Comparison of ENCODE assay signal across 8 cellular contexts in the genomic region with DNA sequence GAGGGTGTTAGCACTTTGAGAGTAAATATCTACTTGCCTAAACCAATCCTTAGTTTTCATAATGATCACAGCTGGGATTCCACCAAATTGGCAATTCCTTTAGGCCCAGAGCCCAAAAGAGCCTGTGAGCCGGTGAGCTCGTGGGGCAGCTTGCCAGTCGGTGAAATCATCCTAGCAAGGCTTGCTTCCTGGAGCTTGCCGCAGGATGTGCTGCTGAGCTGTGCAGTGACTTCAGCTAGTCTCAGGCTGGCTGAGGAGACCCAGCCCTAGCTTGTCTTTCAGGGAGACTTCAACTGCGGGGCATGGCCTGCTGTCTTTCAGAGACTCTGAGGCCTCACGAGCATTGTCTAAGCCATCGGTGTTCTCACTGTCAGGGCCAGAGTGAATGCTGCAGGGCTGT.
DNase-seq lines count a peak whose midpoint lies in the region; ATAC-seq and TF ChIP-seq lines count a peak whose summit lies in the region.

No MANE protein-coding gene starts in this region.

- H3K9me3 Mint-ChIP-seq in stimulated activated effector memory CD8-positive, alpha-beta T cell treated with anti-CD3 and anti-CD28 coated beads, Interleukin-12 subunit alpha, Interleukin-12 subunit beta, amount 100 ng/mL, for 72 hours, result peaks cover 2% of the 10 kb centered on the region

- no peak overlapping the region for H3K27ac Mint-ChIP-seq in stimulated activated effector memory CD8-positive, alpha-beta T cell treated with anti-CD3 and anti-CD28 coated beads, Interleukin-12 subunit alpha, Interleukin-12 subunit beta, amount 100 ng/mL, for 72 hours

- TF ChIP-seq POLR2A in body of pancreas (IDR thresholded peaks at IDR 0.05), result no peak

- no peak for TF ChIP-seq CTCF in HFF-Myc (IDR thresholded peaks at IDR 0.05; ENCODE audit: low read depth, low read length, missing control alignments)
- no peak for TF ChIP-seq CTCF in body of pancreas (IDR thresholded peaks at IDR 0.05)

- peak; percentile 38 for ATAC-seq in body of pancreas
- ATAC-seq in right cardiac atrium, result peak; percentile 85 to 86
- ATAC-seq in stimulated activated effector memory CD8-positive, alpha-beta T cell treated with anti-CD3 and anti-CD28 coated beads, Interleukin-12 subunit alpha, Interleukin-12 subunit beta, amount 100 ng/mL, for 72 hours, result no peak
- ATAC-seq in GM21515 (IDR thresholded peaks at IDR 0.05; ENCODE audit: unreplicated experiment), result no peak

- H3K27ac ChIP-seq in body of pancreas (no peak overlapping the region), right cardiac atrium (ENCODE audit: low read length) (peak overlapping the region; percentile 59)
- no peak overlapping the region for H3K27ac ChIP-seq in effector memory CD4-positive, alpha-beta T cell (ENCODE audit: insufficient read depth, low read length, poor library complexity, severe bottlenecking)

- H3K9me3 ChIP-seq in body of pancreas (no peaks in the 10 kb centered on the region), right cardiac atrium (ENCODE audit: control insufficient read depth, low read length) (no peaks in the 10 kb centered on the region)
- no peaks in the 10 kb centered on the region for H3K9me3 ChIP-seq in effector memory CD4-positive, alpha-beta T cell (ENCODE audit: control insufficient read depth, low read length)

- H3K36me3 ChIP-seq in body of pancreas (replicated peaks in 1 of 2; ENCODE audit: insufficient read depth in 1 of 2, low read depth in 2 of 2), result no peaks in the 10 kb centered on the region
- H3K36me3 ChIP-seq in effector memory CD4-positive, alpha-beta T cell (ENCODE audit: control insufficient read depth, insufficient read depth, low read length), result peaks cover 10% of the 10 kb centered on the region

- intact Hi-C loops in body of pancreas (cut with DNase I), result no loop called here
- intact Hi-C loops in right cardiac atrium (cut with DNase I), result loop anchor here (2.0 to 10.0 kb wide), 4 partner anchors 47 to 70 kb away; no protein-coding TSS in a partner anchor

- DNase-seq in HFF-Myc (ENCODE audit: extremely low read depth, low read depth) (peak; percentile 36), body of pancreas (peak; percentile 39 to 76 (median 62)), right cardiac atrium (peak; percentile 91 to 97 (median 93))
- DNase-seq in stimulated activated effector memory CD8-positive, alpha-beta T cell treated with anti-CD3 and anti-CD28 coated beads, Interleukin-12 subunit alpha, Interleukin-12 subunit beta, amount 100 ng/mL, for 72 hours (ENCODE audit: low spot score in 2 of 2), result no peak
- no peak for DNase-seq in activated CD4-positive, CD25-positive, alpha-beta regulatory T cell treated with anti-CD3 and anti-CD28 coated beads, Interleukin-2, amount 50 U/mL, for 72 hours
- DNase-seq in effector memory CD4-positive, alpha-beta T cell, result no peak
- DNase-seq in activated CD8-positive, alpha-beta memory T cell treated with anti-CD3 and anti-CD28 coated beads, Interleukin-2, amount 50 U/mL, for 48 hours, result no peak

- H3K36me3 Mint-ChIP-seq in stimulated activated effector memory CD8-positive, alpha-beta T cell treated with anti-CD3 and anti-CD28 coated beads, Interleukin-12 subunit alpha, Interleukin-12 subunit beta, amount 100 ng/mL, for 72 hours, result peaks cover 53% of the 10 kb centered on the region

- peak overlapping the region; percentile 58 for H3K4me3 Mint-ChIP-seq in stimulated activated effector memory CD8-positive, alpha-beta T cell treated with anti-CD3 and anti-CD28 coated beads, Interleukin-12 subunit alpha, Interleukin-12 subunit beta, amount 100 ng/mL, for 72 hours

- no peaks in the 10 kb centered on the region for H3K4me1 ChIP-seq in body of pancreas
- H3K4me1 ChIP-seq in right cardiac atrium (ENCODE audit: control insufficient read depth, insufficient read depth, low read length), result peaks cover 22% of the 10 kb centered on the region
- no peaks in the 10 kb centered on the region for H3K4me1 ChIP-seq in effector memory CD4-positive, alpha-beta T cell (ENCODE audit: control insufficient read depth, insufficient read depth, low read length, poor library complexity, severe bottlenecking)

- H3K4me3 ChIP-seq in HFF-Myc (replicated peaks; ENCODE audit: low read depth, low read length), result no peak overlapping the region
- H3K4me3 ChIP-seq in body of pancreas, result no peak overlapping the region
- H3K4me3 ChIP-seq in right cardiac atrium (ENCODE audit: low read length), result no peak overlapping the region
- H3K4me3 ChIP-seq in effector memory CD4-positive, alpha-beta T cell (ENCODE audit: insufficient read depth, low read depth, low read length, poor library complexity, severe bottlenecking), result no peak overlapping the region

- H3K27me3 ChIP-seq in body of pancreas (no peaks in the 10 kb centered on the region), right cardiac atrium (ENCODE audit: control insufficient read depth, insufficient read depth) (no peaks in the 10 kb centered on the region)
- H3K27me3 ChIP-seq in effector memory CD4-positive, alpha-beta T cell (replicated peaks; ENCODE audit: control insufficient read depth, insufficient read depth, low read length, poor library complexity, severe bottlenecking), result no peaks in the 10 kb centered on the region

- H3K4me1 Mint-ChIP-seq in stimulated activated effector memory CD8-positive, alpha-beta T cell treated with anti-CD3 and anti-CD28 coated beads, Interleukin-12 subunit alpha, Interleukin-12 subunit beta, amount 100 ng/mL, for 72 hours, result peaks cover 51% of the 10 kb centered on the region

- 67 to 70% methylated on average over 4 to 7 of the region's 7 CpGs for WGBS in body of pancreas, 2 donors
- 22% methylated on average over 7 of the region's 7 CpGs for WGBS in right cardiac atrium

Comparison
In these comparisons a context has a peak if more than half of its experiments do, and no peak if none do; other contexts are left out.
1. DNase-seq: peak in HFF-Myc (single experiment), body of pancreas (4 of 4) and right cardiac atrium (3 of 3); none in stimulated activated effector memory CD8-positive, alpha-beta T cell treated with anti-CD3 and anti-CD28 coated beads, Interleukin-12 subunit alpha, Interleukin-12 subunit beta, amount 100 ng/mL, for 72 hours (0 of 2), activated CD4-positive, CD25-positive, alpha-beta regulatory T cell treated with anti-CD3 and anti-CD28 coated beads, Interleukin-2, amount 50 U/mL, for 72 hours (single experiment), effector memory CD4-positive, alpha-beta T cell (0 of 3) and activated CD8-positive, alpha-beta memory T cell treated with anti-CD3 and anti-CD28 coated beads, Interleukin-2, amount 50 U/mL, for 48 hours (single experiment).
2. ATAC-seq: peak in body of pancreas (single experiment) and right cardiac atrium (2 of 2); none in stimulated activated effector memory CD8-positive, alpha-beta T cell treated with anti-CD3 and anti-CD28 coated beads, Interleukin-12 subunit alpha, Interleukin-12 subunit beta, amount 100 ng/mL, for 72 hours (single experiment) and GM21515 (single experiment).